ENCODE assay signal across 8 cellular contexts in genomic region chr20:50379049-50379990, GRCh38.
DNase-seq lines count a peak whose midpoint lies in the region; ATAC-seq and TF ChIP-seq lines count a peak whose summit lies in the region.

No MANE protein-coding gene starts in this region.

- H3K9ac ChIP-seq in muscle layer of colon (ENCODE audit: low read length) = peak overlapping the region; percentile 46

- CTCF ChIA-PET in AG04450 (lab: Charles Lee) = interaction anchor here (0.5 to 1.4 kb wide), 2 partner anchors 8 to 87 kb away, joined by 3 to 4 read pairs; no protein-coding TSS in a partner anchor
- CTCF ChIA-PET in activated naive CD4-positive, alpha-beta T cell treated with anti-CD3 and anti-CD28 coated beads for 36 hours (lab: Charles Lee) = interaction anchor here (0.6 kb wide), 1 partner anchor 323 kb away, joined by 3 read pairs; no protein-coding TSS in a partner anchor

- H3K27ac Mint-ChIP-seq in activated naive CD4-positive, alpha-beta T cell treated with anti-CD3 and anti-CD28 coated beads for 36 hours = no peak overlapping the region

- no peak for ATAC-seq in HG03135 (IDR thresholded peaks at IDR 0.05; ENCODE audit: unreplicated experiment)

- H3K27ac ChIP-seq in AG04450 (ENCODE audit: low read depth, low read length) (peak overlapping the region; percentile 57), muscle layer of colon (ENCODE audit: low read depth, low read length) (peak overlapping the region; percentile 53)

- H3K4me3 ChIP-seq in AG04450 (ENCODE audit: low read depth, low read length) (peak overlapping the region; percentile 27), choroid plexus epithelial cell (ENCODE audit: low read depth, low read length) (no peak overlapping the region), muscle layer of colon (ENCODE audit: low read depth in 1 of 2, low read length in 2 of 2) (peak overlapping the region in 1 of 2 donors; percentile 37)

- DNase-seq in AG04450 (ENCODE audit: low read depth, low spot score) (peak; percentile 46), MV-4-11 (lab: John Stamatoyannopoulos, UW) (peak; percentile 85), choroid plexus epithelial cell (ENCODE audit: low read depth) (peak; percentile 81)
- no peak for DNase-seq in stimulated activated naive CD4-positive, alpha-beta T cell (lab: John Stamatoyannopoulos, UW)
- no peak for DNase-seq in central memory CD4-positive, alpha-beta T cell
- DNase-seq in activated naive CD4-positive, alpha-beta T cell treated with anti-CD3 and anti-CD28 coated beads for 36 hours = no peak

- H3K9me3 Mint-ChIP-seq in activated naive CD4-positive, alpha-beta T cell treated with anti-CD3 and anti-CD28 coated beads for 36 hours = no peaks in the 10 kb centered on the region

- H3K27me3 ChIP-seq in AG04450 (ENCODE audit: control insufficient read depth, insufficient read depth, low read length) (no peaks in the 10 kb centered on the region), muscle layer of colon (ENCODE audit: control insufficient read depth in 1 of 2, insufficient read depth in 2 of 2, low read length in 2 of 2) (no peaks in the 10 kb centered on the region)

- peaks cover 47% of the 10 kb centered on the region for H3K4me1 ChIP-seq in muscle layer of colon (ENCODE audit: insufficient read depth, low read length)

- no peaks in the 10 kb centered on the region for H3K27me3 Mint-ChIP-seq in activated naive CD4-positive, alpha-beta T cell treated with anti-CD3 and anti-CD28 coated beads for 36 hours (ENCODE audit: low read depth)

- TF ChIP-seq CTCF in AG04450 (IDR thresholded peaks at IDR 0.05; ENCODE audit: low read depth, low read length) (no peak), choroid plexus epithelial cell (conservative IDR thresholded peaks at IDR 0.05; ENCODE audit: low read depth, low read length) (no peak)

- no peaks in the 10 kb centered on the region for H3K36me3 Mint-ChIP-seq in activated naive CD4-positive, alpha-beta T cell treated with anti-CD3 and anti-CD28 coated beads for 36 hours (ENCODE audit: low read depth)

- intact Hi-C loops in activated naive CD4-positive, alpha-beta T cell treated with anti-CD3 and anti-CD28 coated beads for 36 hours (cut with micrococcal nuclease) = no loop called here

- H3K9me3 ChIP-seq in AG04450 (ENCODE audit: control insufficient read depth, insufficient read depth, low read length) (no peaks in the 10 kb centered on the region), muscle layer of colon (ENCODE audit: low read length) (no peaks in the 10 kb centered on the region)

- POLR2A ChIA-PET in AG04450 (lab: Yijun Ruan, JAX) = interaction anchor here (1.5 kb wide), 1 partner anchor 94 kb away, joined by 3 read pairs; no protein-coding TSS in a partner anchor

- H3K4me3 Mint-ChIP-seq in activated naive CD4-positive, alpha-beta T cell treated with anti-CD3 and anti-CD28 coated beads for 36 hours = no peak overlapping the region

- H3K36me3 ChIP-seq in muscle layer of colon (ENCODE audit: insufficient read depth, low read length) = no peaks in the 10 kb centered on the region

- peaks cover 25% of the 10 kb centered on the region for H3K4me1 Mint-ChIP-seq in activated naive CD4-positive, alpha-beta T cell treated with anti-CD3 and anti-CD28 coated beads for 36 hours (ENCODE audit: low read depth)

Comparison
In these comparisons a context has a peak if more than half of its experiments do, and no peak if none do; other contexts are left out.
1. DNase-seq: peak in AG04450 (single experiment), MV-4-11 (single experiment) and choroid plexus epithelial cell (single experiment); none in stimulated activated naive CD4-positive, alpha-beta T cell (0 of 6), central memory CD4-positive, alpha-beta T cell (single experiment) and activated naive CD4-positive, alpha-beta T cell treated with anti-CD3 and anti-CD28 coated beads for 36 hours (single experiment).